In genomic region chr11:116969694-116970093, GRCh38 we compare ENCODE assay signal across 21 cellular contexts.
"Had no signal": no experiment of that assay in that cellular context is flagged by ENCODE, and none has a peak within 500 bp of the region (broad histone marks: within the 10 kb centered on the region; RNA-seq: fewer than 3 reads in every experiment).

No MANE protein-coding gene starts in this region.

- H3K36me3 Mint-ChIP-seq: mesothelial cell of epicardium, neural progenitor cell had no signal

- H3K4me3 Mint-ChIP-seq: activated naive CD8-positive, alpha-beta T cell; dendritic cell treated with granulocyte-macrophage colony-stimulating factor and Interleukin-4, amounts not matched to agents 40 ng/mL and 50 ng/mL, for 4 days; mesothelial cell of epicardium; neural progenitor cell; stimulated activated naive CD8-positive, alpha-beta T cell treated with anti-CD3 and anti-CD28 coated beads, Interleukin-15, amount 100 ng/mL, for 72 hours had no signal

- DNase-seq: activated CD4-positive, alpha-beta T cell treated with anti-CD3 and anti-CD28 coated beads for 48 hours; activated CD4-positive, CD25-positive, alpha-beta regulatory T cell; activated CD8-positive, alpha-beta memory T cell treated with anti-CD3 and anti-CD28 coated beads, Interleukin-2, amount 50 U/mL, for 4 hours; activated effector memory CD4-positive, alpha-beta T cell treated with anti-CD3 and anti-CD28 coated beads, Interleukin-2, amount 50 U/mL, for 16 hours; activated T-cell treated with anti-CD3 and anti-CD28 coated beads, Interleukin-2, amount 50 U/mL, for 48 hours; effector memory CD4-positive, alpha-beta T cell; foreskin fibroblast; hippocampal formation; islet precursor cell; right cardiac atrium; stimulated activated CD4-positive, alpha-beta T cell treated with anti-CD3 and anti-CD28 coated beads, Interleukin-2, amount 100 ng/mL, for 24 hours; stimulated activated naive CD8-positive, alpha-beta T cell treated with anti-CD3 and anti-CD28 coated beads, Interleukin-15, amount 100 ng/mL, for 72 hours; T-helper 9 cell; trophoblast cell had no signal

- H3K27ac ChIP-seq: neural progenitor cell, prostate gland had no signal

- H3K27ac Mint-ChIP-seq: activated naive CD8-positive, alpha-beta T cell; dendritic cell treated with granulocyte-macrophage colony-stimulating factor and Interleukin-4, amounts not matched to agents 40 ng/mL and 50 ng/mL, for 4 days; mesothelial cell of epicardium; neural progenitor cell had no signal

- H3K4me3 ChIP-seq: lung, neural progenitor cell, prostate gland had no signal

- H3K36me3 ChIP-seq: neural progenitor cell, prostate gland had no signal

- H3K4me1 Mint-ChIP-seq: mesothelial cell of epicardium had no signal

- H3K27me3 Mint-ChIP-seq: activated naive CD8-positive, alpha-beta T cell; dendritic cell treated with granulocyte-macrophage colony-stimulating factor and Interleukin-4, amounts not matched to agents 40 ng/mL and 50 ng/mL, for 4 days; stimulated activated naive CD8-positive, alpha-beta T cell treated with anti-CD3 and anti-CD28 coated beads, Interleukin-15, amount 100 ng/mL, for 72 hours had no signal

- ATAC-seq: left lobe of liver; right cardiac atrium; stimulated activated naive CD8-positive, alpha-beta T cell treated with anti-CD3 and anti-CD28 coated beads, Interleukin-15, amount 100 ng/mL, for 72 hours had no signal

- H3K9me3 ChIP-seq: prostate gland had no signal

- H3K4me1 ChIP-seq: prostate gland had no signal

- H3K9me3 Mint-ChIP-seq: dendritic cell treated with granulocyte-macrophage colony-stimulating factor and Interleukin-4, amounts not matched to agents 40 ng/mL and 50 ng/mL, for 4 days; mesothelial cell of epicardium; stimulated activated naive CD8-positive, alpha-beta T cell treated with anti-CD3 and anti-CD28 coated beads, Interleukin-15, amount 100 ng/mL, for 72 hours had no signal

- H3K27me3 ChIP-seq: neural progenitor cell had no signal
